Comparison of ENCODE assay signal across 14 cellular contexts in genomic region chr6:158640519-158640918, GRCh38. TPM values are rescaled to one million over a fixed set of nuclear protein-coding genes. Genes with fewer than 3 reads are reported as not detected.
DNase-seq lines count a peak whose midpoint lies in the region; ATAC-seq and TF ChIP-seq lines count a peak whose summit lies in the region.
"Had no signal": no experiment of that assay in that cellular context is flagged by ENCODE, and none has a peak within 500 bp of the region (broad histone marks: within the 10 kb centered on the region; RNA-seq: fewer than 3 reads in every experiment).

No MANE protein-coding gene starts in this region.

- H3K27me3 Mint-ChIP-seq in activated T-helper 1 cell treated with anti-CD3 and anti-CD28 coated beads, Interleukin-12 subunit alpha, Interleukin-12 subunit beta, Interleukin-2, Interleukin-4 antibody, amounts not matched to agents 30 ng/mL and 10 ng/mL and 1 ng/mL, durations not matched to agents 14 hours and 24 hours and 36 hours (ENCODE audit: insufficient read depth), result no peaks in the 10 kb centered on the region
- H3K27me3 Mint-ChIP-seq in type B pancreatic cell, result no peaks in the 10 kb centered on the region

- H3K9me3 Mint-ChIP-seq in activated T-helper 1 cell treated with anti-CD3 and anti-CD28 coated beads, Interleukin-12 subunit alpha, Interleukin-12 subunit beta, Interleukin-2, Interleukin-4 antibody, amounts not matched to agents 30 ng/mL and 10 ng/mL and 1 ng/mL, durations not matched to agents 14 hours and 24 hours and 36 hours, result no peaks in the 10 kb centered on the region
- no peaks in the 10 kb centered on the region for H3K9me3 Mint-ChIP-seq in type B pancreatic cell

- intact Hi-C loops in right cardiac atrium (cut with DNase I) (loop anchor here in 1 of 4 donors (10.0 kb wide), 1 partner anchor 54 kb away; no protein-coding TSS in a partner anchor), cardiac septum (cut with DNase I) (loop anchor here (5.0 kb wide), 1 partner anchor 67 kb away; no protein-coding TSS in a partner anchor), body of pancreas (cut with DNase I) (no loop called here)
- intact Hi-C loops in activated T-helper 1 cell treated with anti-CD3 and anti-CD28 coated beads, Interleukin-12 subunit alpha, Interleukin-12 subunit beta, Interleukin-2, Interleukin-4 antibody, amounts not matched to agents 30 ng/mL and 10 ng/mL and 1 ng/mL, durations not matched to agents 14 hours and 24 hours and 36 hours (cut with micrococcal nuclease), result loop anchor here (10.0 kb wide), 1 partner anchor 1034 kb away; no protein-coding TSS in a partner anchor

- peaks cover 53% of the 10 kb centered on the region for H3K36me3 Mint-ChIP-seq in activated T-helper 1 cell treated with anti-CD3 and anti-CD28 coated beads, Interleukin-12 subunit alpha, Interleukin-12 subunit beta, Interleukin-2, Interleukin-4 antibody, amounts not matched to agents 30 ng/mL and 10 ng/mL and 1 ng/mL, durations not matched to agents 14 hours and 24 hours and 36 hours (ENCODE audit: low read depth)
- peaks cover 32% of the 10 kb centered on the region for H3K36me3 Mint-ChIP-seq in type B pancreatic cell

- H3K27me3 ChIP-seq in right cardiac atrium (ENCODE audit: control insufficient read depth, insufficient read depth) (no peaks in the 10 kb centered on the region), body of pancreas (no peaks in the 10 kb centered on the region)
- H3K27me3 ChIP-seq: brain microvascular endothelial cell had no signal

- DNase-seq in right cardiac atrium, result no peak
- DNase-seq in cardiac septum (ENCODE audit: low spot score), result no peak
- DNase-seq in activated T-helper 1 cell treated with anti-CD3 and anti-CD28 coated beads, Interleukin-12 subunit alpha, Interleukin-12 subunit beta, Interleukin-2, Interleukin-4 antibody, amounts not matched to agents 30 ng/mL and 10 ng/mL and 1 ng/mL, durations not matched to agents 14 hours and 24 hours and 36 hours (ENCODE audit: low spot score), result no peak
- peak; percentile 53 for DNase-seq in mesenteric fat pad (ENCODE audit: low spot score)
- DNase-seq in type B pancreatic cell (ENCODE audit: extremely low spot score, unreplicated experiment), result peak; percentile 34
- DNase-seq in HPDE6-E6E7 (ENCODE audit: extremely low spot score), result no peak
- no peak for DNase-seq in body of pancreas
- no peak for DNase-seq in NCI-H1436 (lab: John Stamatoyannopoulos, UW)
- DNase-seq: brain microvascular endothelial cell; kidney; NCI-H526; stimulated activated CD4-positive, alpha-beta T cell treated with anti-CD3 and anti-CD28 coated beads, Interleukin-4, amount 100 ng/mL, for 4 hours; stimulated activated naive CD4-positive, alpha-beta T cell treated with Interleukin-2 at 50 U/mL for 16 hours; T-helper 9 cell had no signal

- H3K4me1 ChIP-seq in right cardiac atrium (ENCODE audit: control insufficient read depth, insufficient read depth, low read length) (peaks cover 13% of the 10 kb centered on the region), body of pancreas (peaks cover 27% of the 10 kb centered on the region)

- H3K36me3 ChIP-seq in body of pancreas (replicated peaks in 1 of 2; ENCODE audit: insufficient read depth in 1 of 2, low read depth in 2 of 2), result no peaks in the 10 kb centered on the region

- H3K9me3 ChIP-seq in right cardiac atrium (ENCODE audit: control insufficient read depth, low read length), result no peaks in the 10 kb centered on the region
- no peaks in the 10 kb centered on the region for H3K9me3 ChIP-seq in body of pancreas

- H3K27ac ChIP-seq in right cardiac atrium (ENCODE audit: low read length), result peak overlapping the region; percentile 1
- no peak overlapping the region for H3K27ac ChIP-seq in body of pancreas
- H3K27ac ChIP-seq: brain microvascular endothelial cell had no signal

- 72% methylated on average over 2 of the region's 2 CpGs for WGBS in right cardiac atrium
- 94 to 100% methylated on average over 2 of the region's 2 CpGs for WGBS in body of pancreas, 2 donors

- H3K4me1 Mint-ChIP-seq in activated T-helper 1 cell treated with anti-CD3 and anti-CD28 coated beads, Interleukin-12 subunit alpha, Interleukin-12 subunit beta, Interleukin-2, Interleukin-4 antibody, amounts not matched to agents 30 ng/mL and 10 ng/mL and 1 ng/mL, durations not matched to agents 14 hours and 24 hours and 36 hours (ENCODE audit: low read depth), result peaks cover 64% of the 10 kb centered on the region
- H3K4me1 Mint-ChIP-seq in type B pancreatic cell (ENCODE audit: unreplicated experiment), result peaks cover 44% of the 10 kb centered on the region

- ATAC-seq in right cardiac atrium, result no peak
- ATAC-seq in body of pancreas, result no peak

- no peak for TF ChIP-seq CTCF in type B pancreatic cell (conservative IDR thresholded peaks at IDR 0.05)
- TF ChIP-seq CTCF in body of pancreas (IDR thresholded peaks at IDR 0.05), result no peak

- H3K4me3 Mint-ChIP-seq in activated T-helper 1 cell treated with anti-CD3 and anti-CD28 coated beads, Interleukin-12 subunit alpha, Interleukin-12 subunit beta, Interleukin-2, Interleukin-4 antibody, amounts not matched to agents 30 ng/mL and 10 ng/mL and 1 ng/mL, durations not matched to agents 14 hours and 24 hours and 36 hours, result peak overlapping the region; percentile 62
- peak overlapping the region; percentile 1 for H3K4me3 Mint-ChIP-seq in type B pancreatic cell

- H3K27ac Mint-ChIP-seq in activated T-helper 1 cell treated with anti-CD3 and anti-CD28 coated beads, Interleukin-12 subunit alpha, Interleukin-12 subunit beta, Interleukin-2, Interleukin-4 antibody, amounts not matched to agents 30 ng/mL and 10 ng/mL and 1 ng/mL, durations not matched to agents 14 hours and 24 hours and 36 hours, result peak overlapping the region; percentile 80
- H3K27ac Mint-ChIP-seq in type B pancreatic cell, result peak overlapping the region; percentile 67

- H3K4me3 ChIP-seq in right cardiac atrium (ENCODE audit: low read length), result no peak overlapping the region
- no peak overlapping the region for H3K4me3 ChIP-seq in body of pancreas

- no peak for TF ChIP-seq POLR2A in body of pancreas (IDR thresholded peaks at IDR 0.05)

RNA-seq across cellular contexts. Expression of gene DYNLT1, which starts 4.0 kb away (rescaled TPM):
- 100 to 1,000 TPM in 3 of 4 donors, 10 to 100 TPM in 1; 97.7 to 115 (median 105) TPM for total RNA-seq in right cardiac atrium
- polyA plus RNA-seq in right cardiac atrium, result 148 TPM
- 131 TPM for total RNA-seq in cardiac septum
- total RNA-seq in activated T-helper 1 cell treated with anti-CD3 and anti-CD28 coated beads, Interleukin-12 subunit alpha, Interleukin-12 subunit beta, Interleukin-2, Interleukin-4 antibody, amounts not matched to agents 30 ng/mL and 10 ng/mL and 1 ng/mL, durations not matched to agents 14 hours and 24 hours and 36 hours, result 103 and 105 TPM in 2 replicates
- 95.1 TPM for total RNA-seq in mesenteric fat pad
- total RNA-seq in type B pancreatic cell (ENCODE audit: low replicate concordance), result 138 and 149 TPM in 2 replicates
- 10 to 100 TPM; 36.1 to 39.2 TPM for total RNA-seq in body of pancreas

RNA-seq across cellular contexts. Expression of gene SYTL3, which starts 9.3 kb away (rescaled TPM):
- total RNA-seq in right cardiac atrium (10 to 100 TPM in 2 of 4 donors, 1 to 10 TPM in 2; 5.1 to 10.4 (median 10.0) TPM), cardiac septum (5.7 TPM), mesenteric fat pad (4.1 TPM), type B pancreatic cell (ENCODE audit: low replicate concordance) (2.2 and 2.8 TPM in 2 replicates), body of pancreas (1 to 10 TPM; 1.3 to 1.8 TPM)
- polyA plus RNA-seq in right cardiac atrium, result 5.0 TPM
- 123 and 139 TPM in 2 replicates for total RNA-seq in activated T-helper 1 cell treated with anti-CD3 and anti-CD28 coated beads, Interleukin-12 subunit alpha, Interleukin-12 subunit beta, Interleukin-2, Interleukin-4 antibody, amounts not matched to agents 30 ng/mL and 10 ng/mL and 1 ng/mL, durations not matched to agents 14 hours and 24 hours and 36 hours

Comparison
In these comparisons a context has a peak if more than half of its experiments do, and no peak if none do; other contexts are left out.
1. DNase-seq: peak in mesenteric fat pad (single experiment) and type B pancreatic cell (single experiment); none in right cardiac atrium (0 of 3), cardiac septum (single experiment), activated T-helper 1 cell treated with anti-CD3 and anti-CD28 coated beads, Interleukin-12 subunit alpha, Interleukin-12 subunit beta, Interleukin-2, Interleukin-4 antibody, amounts not matched to agents 30 ng/mL and 10 ng/mL and 1 ng/mL, durations not matched to agents 14 hours and 24 hours and 36 hours (single experiment), HPDE6-E6E7 (single experiment), body of pancreas (0 of 4) and NCI-H1436 (single experiment).
2. RNA of gene SYTL3, which starts 9.3 kb away (total RNA-seq): 123 to 139 TPM in activated T-helper 1 cell treated with anti-CD3 and anti-CD28 coated beads, Interleukin-12 subunit alpha, Interleukin-12 subunit beta, Interleukin-2, Interleukin-4 antibody, amounts not matched to agents 30 ng/mL and 10 ng/mL and 1 ng/mL, durations not matched to agents 14 hours and 24 hours and 36 hours; 5.1 to 10.4 TPM in right cardiac atrium, 5.7 TPM in cardiac septum (single experiment), 4.1 TPM in mesenteric fat pad (single experiment), 2.2 to 2.8 TPM in type B pancreatic cell and 1.3 to 1.8 TPM in body of pancreas; every median in the first group is over 10 times any median in the second.